In genomic region chr2:59196511-59196910, GRCh38 we compare ENCODE assay signal across 20 cellular contexts.
"Had no signal": no experiment of that assay in that cellular context is flagged by ENCODE, and none has a peak within 500 bp of the region (broad histone marks: within the 10 kb centered on the region; RNA-seq: fewer than 3 reads in every experiment).

No MANE protein-coding gene starts in this region.

- FAIRE-seq: keratinocyte, TTC549, urothelium cell line had no signal

- H3K36me3 Mint-ChIP-seq: activated naive CD4-positive, alpha-beta T cell treated with anti-CD3 and anti-CD28 coated beads, Interleukin-2, amount 50 U/mL, for 72 hours; natural killer cell had no signal

- H3K4me1 Mint-ChIP-seq: natural killer cell; stimulated activated naive B cell treated with anti-CD40 and anti-IgM and Interleukin-4, amounts not matched to agents 10 μg/mL and 1 μg/mL and 100 μg/mL, for 72 hours had no signal

- DNase-seq: activated CD4-positive, alpha-beta T cell treated with anti-CD3 and anti-CD28 coated beads for 4 hours; activated CD8-positive, alpha-beta T cell treated with anti-CD3 and anti-CD28 coated beads for 36 hours; activated effector memory CD4-positive, alpha-beta T cell treated with anti-CD3 and anti-CD28 coated beads, Interleukin-2, amount 50 U/mL, for 16 hours; activated T-cell treated with anti-CD3 and anti-CD28 coated beads, Interleukin-2, amount 50 U/mL, for 4 hours; dorsolateral prefrontal cortex; esophagus squamous epithelium; heart right ventricle; left ventricle myocardium superior; mesendoderm; natural killer cell; SK-N-SH; stimulated activated CD4-positive, alpha-beta T cell treated with anti-CD3 and anti-CD28 coated beads, Interleukin-2, amount 100 ng/mL, for 48 hours; stimulated activated naive B cell treated with anti-CD40 and anti-IgM and Interleukin-4, amounts not matched to agents 10 μg/mL and 1 μg/mL and 100 μg/mL, for 72 hours; thyroid gland had no signal

- H3K4me3 Mint-ChIP-seq: activated CD8-positive, alpha-beta T cell treated with anti-CD3 and anti-CD28 coated beads for 36 hours; activated T-cell treated with anti-CD3 and anti-CD28 coated beads, Interleukin-2, amount 50 U/mL, for 4 hours; natural killer cell; stimulated activated naive B cell treated with anti-CD40 and anti-IgM and Interleukin-4, amounts not matched to agents 10 μg/mL and 1 μg/mL and 100 μg/mL, for 72 hours; T-helper 1 cell treated with Interleukin-12 subunit alpha and Interleukin-12 subunit beta and Interleukin-4 antibody, amounts not matched to agents 30 μg/mL and 1 μg/mL, for 36 hours; WTC11 had no signal

- H3K9me3 Mint-ChIP-seq: T-helper 1 cell treated with Interleukin-12 subunit alpha and Interleukin-12 subunit beta and Interleukin-4 antibody, amounts not matched to agents 30 μg/mL and 1 μg/mL, for 36 hours had no signal

- H3K27ac Mint-ChIP-seq: activated CD8-positive, alpha-beta T cell treated with anti-CD3 and anti-CD28 coated beads for 36 hours; activated naive CD4-positive, alpha-beta T cell treated with anti-CD3 and anti-CD28 coated beads, Interleukin-2, amount 50 U/mL, for 72 hours; natural killer cell; stimulated activated naive B cell treated with anti-CD40 and anti-IgM and Interleukin-4, amounts not matched to agents 10 μg/mL and 1 μg/mL and 100 μg/mL, for 72 hours; T-helper 1 cell treated with Interleukin-12 subunit alpha and Interleukin-12 subunit beta and Interleukin-4 antibody, amounts not matched to agents 30 μg/mL and 1 μg/mL, for 36 hours; WTC11 had no signal

- H3K27me3 Mint-ChIP-seq: activated CD8-positive, alpha-beta T cell treated with anti-CD3 and anti-CD28 coated beads for 36 hours had no signal
